8 cellular contexts compared by ENCODE assay signal in genomic region chr1:16612332-16613172, GRCh38. TPM values are rescaled to one million over a fixed set of nuclear protein-coding genes. Genes with fewer than 3 reads are reported as not detected.
A peak's percentile ranks its signal among the peaks of the same experiment; 100 is the strongest.
DNase-seq lines count a peak whose midpoint lies in the region; ATAC-seq and TF ChIP-seq lines count a peak whose summit lies in the region.

No MANE protein-coding gene starts in this region.

- no peak for TF ChIP-seq POLR2A in transverse colon (IDR thresholded peaks at IDR 0.05)

- H3K36me3 ChIP-seq in transverse colon: peaks cover 0 to 10% (median under 1%) of the 10 kb centered on the region in 4 donors

- intact Hi-C loops in transverse colon (cut with DNase I; ENCODE audit: low total_unique reads): no loop called here

- 6 to 8% methylated on average over 21 to 31 of the region's 31 CpGs for WGBS in transverse colon (ENCODE audit: low coverage in 1 of 2), 2 donors

- no peaks in the 10 kb centered on the region for H3K27me3 Mint-ChIP-seq in activated CD4-positive, alpha-beta T cell treated with anti-CD3 and anti-CD28 coated beads, Interleukin-2, amount 10 ng/mL, durations not matched to agents 7 days and 5 days
- no peaks in the 10 kb centered on the region for H3K27me3 Mint-ChIP-seq in mesothelial cell of epicardium (ENCODE audit: low read depth)

- DNase-seq in stimulated activated CD4-positive, alpha-beta T cell treated with anti-CD3 and anti-CD28 coated beads, Interleukin-15, amount 100 ng/mL, for 24 hours: peak; percentile 57
- no peak for DNase-seq in stimulated activated CD4-positive, alpha-beta T cell treated with anti-CD3 and anti-CD28 coated beads, Interleukin-1b, Interleukin-23, amount 100 ng/mL, for 48 hours
- DNase-seq in NCI-H1092 (lab: John Stamatoyannopoulos, UW): peak; percentile 60
- DNase-seq in activated CD4-positive, alpha-beta T cell treated with anti-CD3 and anti-CD28 coated beads, Interleukin-2, amount 10 ng/mL, durations not matched to agents 7 days and 5 days: peak; percentile 40
- peak in 1 of 2 experiments; percentile 83 for DNase-seq in mesothelial cell of epicardium (ENCODE audit: low spot score in 2 of 2, unreplicated experiment in 2 of 2)
- peak; percentile 75 for DNase-seq in transverse colon

- TF ChIP-seq CTCF in mesothelial cell of epicardium (IDR thresholded peaks at IDR 0.05; ENCODE audit: unreplicated experiment): peak; percentile 12
- TF ChIP-seq CTCF in transverse colon (IDR thresholded peaks at IDR 0.05): no peak

- no peaks in the 10 kb centered on the region for H3K4me1 Mint-ChIP-seq in activated CD4-positive, alpha-beta T cell treated with anti-CD3 and anti-CD28 coated beads, Interleukin-2, amount 10 ng/mL, durations not matched to agents 7 days and 5 days
- H3K4me1 Mint-ChIP-seq in mesothelial cell of epicardium: no peaks in the 10 kb centered on the region

- in situ Hi-C loops in transverse colon (cut with MboI; ENCODE audit: low pct_ligation_motif_present in 1 of 4, low pct_unique_long_range_greater_than_20kb in 1 of 4, low sequenced_read_pairs in 3 of 4): loop anchor here in 2 of 4 donors (10.0 kb wide), 1 partner anchor 332 kb away; no protein-coding TSS in a partner anchor

- H3K9me3 ChIP-seq in transverse colon: no peaks in the 10 kb centered on the region

- H3K9me3 Mint-ChIP-seq in activated CD4-positive, alpha-beta T cell treated with anti-CD3 and anti-CD28 coated beads, Interleukin-2, amount 10 ng/mL, durations not matched to agents 7 days and 5 days: no peaks in the 10 kb centered on the region
- no peaks in the 10 kb centered on the region for H3K9me3 Mint-ChIP-seq in mesothelial cell of epicardium

- H3K4me3 ChIP-seq in transverse colon: peak overlapping the region; percentile 35 to 61 (median 54)

- peaks cover 9 to 25% (median 20%) of the 10 kb centered on the region in 4 donors for H3K4me1 ChIP-seq in transverse colon

- no peaks in the 10 kb centered on the region for H3K27me3 ChIP-seq in transverse colon

- H3K4me3 Mint-ChIP-seq in activated CD4-positive, alpha-beta T cell treated with anti-CD3 and anti-CD28 coated beads, Interleukin-2, amount 10 ng/mL, durations not matched to agents 7 days and 5 days: no peak overlapping the region
- H3K4me3 Mint-ChIP-seq in mesothelial cell of epicardium: no peak overlapping the region

- no peak overlapping the region for H3K27ac Mint-ChIP-seq in activated CD4-positive, alpha-beta T cell treated with anti-CD3 and anti-CD28 coated beads, Interleukin-2, amount 10 ng/mL, durations not matched to agents 7 days and 5 days
- no peak overlapping the region for H3K27ac Mint-ChIP-seq in mesothelial cell of epicardium

- no peak for TF ChIP-seq EP300 in transverse colon (IDR thresholded peaks at IDR 0.05; ENCODE audit: low read depth)

- H3K36me3 Mint-ChIP-seq in activated CD4-positive, alpha-beta T cell treated with anti-CD3 and anti-CD28 coated beads, Interleukin-2, amount 10 ng/mL, durations not matched to agents 7 days and 5 days (ENCODE audit: low read depth): no peaks in the 10 kb centered on the region
- no peaks in the 10 kb centered on the region for H3K36me3 Mint-ChIP-seq in mesothelial cell of epicardium

- peak; percentile 34 for ATAC-seq in esophagus mucosa
- no peak for ATAC-seq in GM18520 (IDR thresholded peaks at IDR 0.05; ENCODE audit: unreplicated experiment)

- CTCF ChIA-PET in activated CD4-positive, alpha-beta T cell treated with anti-CD3 and anti-CD28 coated beads, Interleukin-2, amount 10 ng/mL, durations not matched to agents 7 days and 5 days (lab: Charles Lee): interaction anchor here (1.1 to 6.2 kb wide), 5 partner anchors 8 to 114 kb away, joined by 3 to 33 read pairs (median 8); no protein-coding TSS in a partner anchor

- POLR2A ChIA-PET in activated CD4-positive, alpha-beta T cell treated with anti-CD3 and anti-CD28 coated beads, Interleukin-2, amount 10 ng/mL, durations not matched to agents 7 days and 5 days (lab: Charles Lee): interaction anchor here (0.7 kb wide), 2 partner anchors 13 to 29 kb away, joined by 3 read pairs; no protein-coding TSS in a partner anchor

- peak overlapping the region; percentile 67 to 86 (median 80) for H3K27ac ChIP-seq in transverse colon

RNA-seq across cellular contexts. Expression of gene NBPF1, which starts 0.8 kb away (rescaled TPM):
- total RNA-seq in activated CD4-positive, alpha-beta T cell treated with anti-CD3 and anti-CD28 coated beads, Interleukin-2, amount 10 ng/mL, durations not matched to agents 7 days and 5 days: 1 to 10 TPM; 6.7 to 7.7 TPM
- total RNA-seq in esophagus mucosa: 24.7 TPM
- total RNA-seq in mesothelial cell of epicardium: 74.5 to 86.3 TPM (median 79.1 TPM) in 3 replicates
- 100 to 1,000 TPM in 3 of 4 donors, 10 to 100 TPM in 1; 70.1 to 178 (median 148) TPM for total RNA-seq in transverse colon

RNA-seq across cellular contexts. Expression of gene RNU1-3, which starts 54.2 kb away (rescaled TPM):
- 1,000 to 10,000 TPM; 2,316 to 2,477 TPM for total RNA-seq in activated CD4-positive, alpha-beta T cell treated with anti-CD3 and anti-CD28 coated beads, Interleukin-2, amount 10 ng/mL, durations not matched to agents 7 days and 5 days
- total RNA-seq in esophagus mucosa: 6,387 TPM
- total RNA-seq in mesothelial cell of epicardium: 3,774 to 3,945 TPM (median 3,937 TPM) in 3 replicates
- total RNA-seq in transverse colon: under 1 TPM in 3 of 4 donors, not detected in 1; under 0.01 TPM

Comparison
In these comparisons a context has a peak if more than half of its experiments do, and no peak if none do; other contexts are left out.
1. RNA of gene RNU1-3, which starts 54.2 kb away (total RNA-seq): 6,387 TPM in esophagus mucosa (single experiment), 3,774 to 3,945 TPM in mesothelial cell of epicardium and 2,316 to 2,477 TPM in activated CD4-positive, alpha-beta T cell treated with anti-CD3 and anti-CD28 coated beads, Interleukin-2, amount 10 ng/mL, durations not matched to agents 7 days and 5 days; under 0.01 TPM in transverse colon; every median in the first group is over 1,000 times any median in the second.